ENCODE assay signal across 8 cellular contexts in the genomic region with DNA sequence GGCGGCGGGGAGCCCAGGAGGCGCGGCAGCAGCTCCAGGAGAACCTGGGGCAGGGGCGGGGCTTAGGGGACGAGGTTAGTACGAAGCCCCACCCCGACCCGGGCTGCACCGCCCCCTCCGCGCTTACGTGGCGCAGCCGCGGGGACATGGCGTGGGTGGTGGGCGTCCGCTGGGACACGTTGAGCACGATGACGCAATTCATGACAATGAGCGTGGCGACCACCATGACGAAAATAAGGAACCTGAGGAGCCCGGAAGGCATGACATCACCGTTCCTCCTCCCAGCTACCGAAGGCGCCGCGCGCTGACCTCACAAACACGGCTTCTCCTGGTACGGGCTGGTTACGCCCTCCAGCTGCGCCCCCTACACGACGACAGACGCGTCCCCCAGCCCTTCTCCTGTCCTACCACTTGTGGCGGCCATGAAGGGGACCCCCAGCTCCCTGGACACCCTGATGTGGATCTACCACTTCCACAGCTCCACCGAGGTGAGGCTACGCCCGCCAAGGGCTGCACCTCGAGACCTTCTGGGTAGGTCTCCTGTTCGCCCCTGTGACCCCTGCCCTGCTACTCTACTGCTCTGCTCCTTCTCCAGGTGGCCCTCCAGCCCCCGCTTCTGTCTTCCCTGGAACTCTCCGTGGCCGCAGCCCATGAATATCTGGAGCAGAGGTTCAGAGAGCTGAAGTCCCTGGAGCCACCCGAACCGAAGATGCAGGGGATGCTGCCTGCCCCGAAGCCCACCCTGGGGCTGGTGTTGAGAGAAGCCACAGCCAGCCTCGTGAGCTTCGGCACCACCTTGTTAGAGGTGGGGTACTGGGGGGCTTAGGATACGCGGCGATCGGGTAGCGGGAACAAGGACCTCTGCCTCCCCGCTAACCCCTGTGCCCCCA. TPM values are rescaled to one million over a fixed set of nuclear protein-coding genes. Genes with fewer than 3 reads are reported as not detected.
A peak's percentile ranks its signal among the peaks of the same experiment; 100 is the strongest.
DNase-seq lines count a peak whose midpoint lies in the region; ATAC-seq and TF ChIP-seq lines count a peak whose summit lies in the region.

Gene C17orf107 (plus strand): TSS at position 196 of the 890 bp plus-strand sequence. CDS start 227 bp downstream, at position 423.

- peak within 1 kb of the TSS; percentile 92 for H3K27ac Mint-ChIP-seq in activated naive CD8-positive, alpha-beta T cell
- H3K27ac Mint-ChIP-seq in type B pancreatic cell: peak within 1 kb of the TSS; percentile 82

- H3K4me3 ChIP-seq in Panc1 (ENCODE audit: low read depth in 2 of 2, low read length in 2 of 2) (peak within 1 kb of the TSS; percentile 44 to 61), heart left ventricle (peak within 1 kb of the TSS; percentile 15 to 66 (median 54))

- peak within 1 kb of the TSS; percentile 93 for H3K4me3 Mint-ChIP-seq in activated naive CD8-positive, alpha-beta T cell
- peak within 1 kb of the TSS; percentile 86 for H3K4me3 Mint-ChIP-seq in type B pancreatic cell

- H3K36me3 ChIP-seq in Panc1 (ENCODE audit: control insufficient read depth, insufficient read depth, low read length): no peaks in the 10 kb centered on the region
- peaks cover 0 to 30% (median 27%) of the 10 kb centered on the region in 9 donors for H3K36me3 ChIP-seq in heart left ventricle

- in situ Hi-C loops in Panc1 (cut with HindIII; ENCODE audit: low pct_unique_long_range_greater_than_20kb, low sequenced_read_pairs): no loop called here

- H3K27me3 ChIP-seq in Panc1 (ENCODE audit: control insufficient read depth, insufficient read depth, low read length) (no peaks in the 10 kb centered on the region), heart left ventricle (peaks cover 0 to 32% (median 11%) of the 10 kb centered on the region in 9 donors)

- H3K27me3 Mint-ChIP-seq in activated naive CD8-positive, alpha-beta T cell: no peaks in the 10 kb centered on the region
- peaks cover 6% of the 10 kb centered on the region for H3K27me3 Mint-ChIP-seq in type B pancreatic cell

- intact Hi-C loops in Panc1 (cut with micrococcal nuclease; ENCODE audit: unreplicated experiment) (no loop called here), heart left ventricle (cut with DNase I) (loop anchor here in 3 of 10 donors (10.0 kb wide), 2 partner anchors 165 to 335 kb away; partner anchors contain the start of gene GGT6 (in 1 of the 3))

- ATAC-seq in GM19372 (IDR thresholded peaks at IDR 0.05; ENCODE audit: low read depth, unreplicated experiment) (peak; percentile 56), Panc1 (peak; percentile 81), heart left ventricle (peak in 3 of 4 donors; percentile 55 to 78 (median 71)), HG03442 (IDR thresholded peaks at IDR 0.05; ENCODE audit: unreplicated experiment) (no peak), GM21529 (IDR thresholded peaks at IDR 0.05; ENCODE audit: unreplicated experiment) (no peak)

- no TSS peak for BruUV-seq in Panc1 (replicated peaks; lab: Mats Ljungman, UMichigan)

- POLR2A ChIA-PET in Panc1 (lab: Charles Lee): no interaction called here

- no peak for TF ChIP-seq POLR2A in heart left ventricle (IDR thresholded peaks at IDR 0.05)

- no peaks in the 10 kb centered on the region for H3K9me3 ChIP-seq in Panc1 (ENCODE audit: control insufficient read depth, insufficient read depth, low read depth, low read length)
- H3K9me3 ChIP-seq in heart left ventricle: no peaks in the 10 kb centered on the region

- no peaks in the 10 kb centered on the region for H3K9me3 Mint-ChIP-seq in activated naive CD8-positive, alpha-beta T cell (ENCODE audit: low read depth)
- no peaks in the 10 kb centered on the region for H3K9me3 Mint-ChIP-seq in type B pancreatic cell

- TF ChIP-seq CTCF in Panc1 (IDR thresholded peaks at IDR 0.05): no peak
- TF ChIP-seq CTCF in heart left ventricle (IDR thresholded peaks at IDR 0.05): peak in 1 of 12 donors; percentile 9
- no peak for TF ChIP-seq CTCF in type B pancreatic cell (conservative IDR thresholded peaks at IDR 0.05)

- H3K27ac ChIP-seq in Panc1 (ENCODE audit: low read length): peak within 1 kb of the TSS; percentile 54; the same call in 1 of the 2 replicates
- peak within 1 kb of the TSS in 3 of 12 donors; percentile 40 to 78 (median 59) for H3K27ac ChIP-seq in heart left ventricle

- no peaks in the 10 kb centered on the region for H3K36me3 Mint-ChIP-seq in activated naive CD8-positive, alpha-beta T cell
- H3K36me3 Mint-ChIP-seq in type B pancreatic cell: peaks cover 7% of the 10 kb centered on the region

- H3K4me1 ChIP-seq in Panc1 (ENCODE audit: control insufficient read depth, insufficient read depth, low read length): no peaks in the 10 kb centered on the region; the same call in 1 of the 2 replicates
- peaks cover 0 to 42% (median 21%) of the 10 kb centered on the region in 12 donors for H3K4me1 ChIP-seq in heart left ventricle

- CTCF ChIA-PET in Panc1 (lab: Charles Lee): interaction anchor here (0.5 to 0.8 kb wide), 2 partner anchors 9 to 156 kb away, joined by 4 to 7 read pairs; no protein-coding TSS in a partner anchor

- DNase-seq in Panc1 (ENCODE audit: low read depth, low spot score) (no peak), heart left ventricle (peak; percentile 80 to 89 (median 82)), pulmonary artery endothelial cell (ENCODE audit: low read depth, low spot score) (peak; percentile 36), type B pancreatic cell (ENCODE audit: extremely low spot score, unreplicated experiment) (no peak)

- 10 to 18% (median 10%) methylated on average over 34 to 60 of the region's 60 CpGs for WGBS in heart left ventricle, 4 donors

- H3K4me1 Mint-ChIP-seq in activated naive CD8-positive, alpha-beta T cell (ENCODE audit: low read depth): peaks cover 35% of the 10 kb centered on the region
- peaks cover 7% of the 10 kb centered on the region for H3K4me1 Mint-ChIP-seq in type B pancreatic cell (ENCODE audit: unreplicated experiment)

RNA-seq across cellular contexts. Expression of gene C17orf107, which starts in this region (rescaled TPM):
- total RNA-seq in Panc1 (2021; ENCODE audit: unreplicated experiment) (2.4 TPM), heart left ventricle (1 to 10 TPM in 1 of 9 donors, under 1 TPM in 8; 0.07 to 1.3 (median 0.43) TPM), pulmonary artery endothelial cell (0.71 and 0.92 TPM in 2 replicates), type B pancreatic cell (ENCODE audit: low replicate concordance) (4.4 and 9.3 TPM in 2 replicates)
- polyA plus RNA-seq in Panc1 (2012; ENCODE audit: insufficient read length): 5.1 TPM
- under 1 TPM; 0.46 to 0.69 TPM for polyA plus RNA-seq in heart left ventricle

Comparison
In these comparisons a context has a peak if more than half of its experiments do, and no peak if none do; other contexts are left out.
1. Peak in DNase-seq in pulmonary artery endothelial cell; RNA of the gene not detected or under 1 TPM.
2. ATAC-seq: peak in GM19372 (single experiment), Panc1 (single experiment) and heart left ventricle (3 of 4); none in HG03442 (single experiment) and GM21529 (single experiment).
3. DNase-seq: peak in heart left ventricle (5 of 5); none in Panc1 (single experiment) and type B pancreatic cell (single experiment).